Comparison of ENCODE assay signal across 8 cellular contexts in genomic region chr5:135462304-135462703, GRCh38. TPM values are rescaled to one million over a fixed set of nuclear protein-coding genes. Genes with fewer than 3 reads are reported as not detected.
A peak's percentile ranks its signal among the peaks of the same experiment; 100 is the strongest.
DNase-seq lines count a peak whose midpoint lies in the region; ATAC-seq, FAIRE-seq and TF ChIP-seq lines count a peak whose summit lies in the region.

No MANE protein-coding gene starts in this region.

- peaks cover 31% of the 10 kb centered on the region for H3K27me3 ChIP-seq in adipocyte (replicated peaks; ENCODE audit: control insufficient read depth, insufficient read depth, low read length)

- H3K27ac ChIP-seq in kidney (ENCODE audit: low read depth in 2 of 2, low read length in 2 of 2), result no peak overlapping the region

- H3K9ac ChIP-seq in adipocyte (ENCODE audit: low read length), result no peak overlapping the region
- H3K9ac ChIP-seq in kidney (ENCODE audit: low read length in 2 of 2), result no peak overlapping the region

- TF ChIP-seq CTCF in kidney (IDR thresholded peaks at IDR 0.05; ENCODE audit: borderline replicate concordance, extremely low read depth, insufficient read depth), result peak; percentile 32

- H3K36me3 ChIP-seq in adipocyte (ENCODE audit: control insufficient read depth, insufficient read depth, low read length, severe bottlenecking), result no peaks in the 10 kb centered on the region
- H3K36me3 ChIP-seq in kidney (ENCODE audit: control insufficient read depth in 1 of 2, insufficient read depth in 2 of 2, low read length in 2 of 2), result no peaks in the 10 kb centered on the region

- H3K4me1 ChIP-seq in adipocyte (ENCODE audit: control insufficient read depth, insufficient read depth, low read length) (peaks cover 26% of the 10 kb centered on the region), kidney (ENCODE audit: control insufficient read depth in 1 of 2, insufficient read depth in 1 of 2, low read depth in 1 of 2, low read length in 2 of 2) (peaks cover 0 to 5% of the 10 kb centered on the region in 2 donors)

- no peak overlapping the region for H3K4me3 ChIP-seq in adipocyte (ENCODE audit: low read length)
- no peak overlapping the region for H3K4me3 ChIP-seq in kidney (ENCODE audit: low read length in 2 of 2)

- peak; percentile 49 for DNase-seq in DMS 273 treated with DMSO at 0.1 percent for 48 hours (lab: John Stamatoyannopoulos, UW)
- peak; percentile 38 for DNase-seq in NCI-H1048 (lab: John Stamatoyannopoulos, UW)
- peak; percentile 89 for DNase-seq in SIG-M5 treated with dmso at 0.1 percent for 504 hours (lab: John Stamatoyannopoulos, UW; ENCODE audit: unreplicated experiment)
- peak; percentile 66 for DNase-seq in adipocyte (ENCODE audit: low read depth)
- DNase-seq in kidney, result peak; percentile 48
- DNase-seq in stimulated activated CD8-positive, alpha-beta memory T cell treated with anti-CD3 and anti-CD28 coated beads, Interleukin-12 subunit alpha, Interleukin-12 subunit beta, amount 100 ng/mL, for 1 hour (ENCODE audit: low read depth), result peak; percentile 4
- DNase-seq in T1000 (lab: John Stamatoyannopoulos, UW), result no peak

- ATAC-seq in GM21529 (IDR thresholded peaks at IDR 0.05; ENCODE audit: unreplicated experiment), result peak; percentile 58

- FAIRE-seq in kidney (lab: Jason Lieb, UNC), result no peak

- intact Hi-C loops in kidney (cut with DNase I), result loop anchor here (10.0 kb wide), 1 partner anchor 92 kb away; no protein-coding TSS in a partner anchor

- no peaks in the 10 kb centered on the region for H3K9me3 ChIP-seq in adipocyte (ENCODE audit: control insufficient read depth, low read length)
- H3K9me3 ChIP-seq in kidney (ENCODE audit: control insufficient read depth in 1 of 2, low read length in 2 of 2), result no peaks in the 10 kb centered on the region

RNA-seq across cellular contexts. Expression of gene TIFAB, which starts 10.2 kb away (rescaled TPM):
- total RNA-seq in kidney, result 0.13 TPM
- polyA plus RNA-seq in kidney (ENCODE audit: insufficient read depth, low read depth, low replicate concordance), result not detected

RNA-seq across cellular contexts. Expression of gene DCANP1, which starts 15.2 kb away (rescaled TPM):
- total RNA-seq in kidney, result not detected
- polyA plus RNA-seq in kidney (ENCODE audit: insufficient read depth, low read depth, low replicate concordance), result not detected
